Comparison of ENCODE assay signal across 8 cellular contexts in the genomic region with DNA sequence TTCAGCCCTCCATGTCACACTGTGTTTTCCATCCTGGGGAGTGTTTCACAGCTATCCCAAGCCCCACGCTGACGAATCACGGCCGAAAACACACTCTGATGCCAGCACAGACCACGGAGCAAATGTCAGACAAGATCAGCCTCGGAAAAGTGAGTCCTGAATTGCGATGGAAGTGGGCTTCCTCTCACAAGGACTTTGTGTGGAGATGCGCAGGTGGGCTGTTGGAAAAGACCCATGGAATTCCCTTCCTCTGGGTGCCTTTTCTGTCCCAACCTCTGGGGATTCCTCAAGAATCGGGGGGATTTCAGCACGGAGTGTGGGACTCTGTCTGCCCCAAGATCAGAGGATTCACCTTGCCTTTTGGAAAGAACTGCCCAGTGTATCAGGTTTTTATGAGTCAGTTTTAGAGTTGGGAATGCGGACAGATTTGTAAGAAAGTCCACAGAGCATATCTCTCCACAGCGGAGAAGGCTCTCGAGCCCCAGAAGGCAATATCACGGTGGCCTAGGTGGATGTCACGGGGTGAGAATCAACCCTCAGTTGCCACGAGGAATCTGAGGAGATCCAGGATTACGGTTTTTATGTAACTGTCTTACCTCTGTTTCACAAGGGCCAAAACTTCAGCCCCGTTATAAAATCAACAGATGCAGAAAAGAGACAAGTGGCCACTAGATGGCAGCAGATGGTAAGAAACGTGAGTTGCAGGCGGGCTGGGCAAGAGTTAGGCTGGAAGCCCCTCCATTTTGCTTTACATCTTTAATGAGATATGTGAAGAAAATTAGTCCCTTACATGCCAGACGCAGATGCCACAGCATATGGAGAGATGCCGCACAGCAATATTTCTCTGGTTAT.
A peak's percentile ranks its signal among the peaks of the same experiment; 100 is the strongest.
DNase-seq lines count a peak whose midpoint lies in the region; ATAC-seq and TF ChIP-seq lines count a peak whose summit lies in the region.

No MANE protein-coding gene starts in this region.

- H3K4me1 ChIP-seq in CD8-positive, alpha-beta T cell (ENCODE audit: insufficient read depth, low read length), result no peaks in the 10 kb centered on the region
- H3K4me1 ChIP-seq in HEK293 (ENCODE audit: control insufficient read depth, insufficient read depth, low read length), result no peaks in the 10 kb centered on the region

- H3K36me3 ChIP-seq in CD8-positive, alpha-beta T cell (ENCODE audit: insufficient read depth, low read length), result no peaks in the 10 kb centered on the region
- H3K36me3 ChIP-seq in HEK293 (ENCODE audit: control insufficient read depth in 2 of 2, insufficient read depth in 1 of 2, low read length in 2 of 2), result no peaks in the 10 kb centered on the region

- H3K27me3 ChIP-seq in CD8-positive, alpha-beta T cell (ENCODE audit: insufficient read depth, low read length), result no peaks in the 10 kb centered on the region

- no peak overlapping the region for H3K27ac ChIP-seq in CD8-positive, alpha-beta T cell (ENCODE audit: low read depth, low read length)
- no peak overlapping the region for H3K27ac ChIP-seq in HEK293 (ENCODE audit: extremely low read depth, low read depth, low read length)

- peak in 4 of 7 experiments; percentile 0 to 34 (median 6) for DNase-seq in CD8-positive, alpha-beta T cell
- DNase-seq in NCI-H774 (lab: John Stamatoyannopoulos, UW) (peak; percentile 50), iPS-NIHi7 (ENCODE audit: extremely low spot score) (peak; percentile 85), smooth muscle cell of the brain vasculature (ENCODE audit: low read depth, low spot score) (peak; percentile 76)

- no peaks in the 10 kb centered on the region for H3K9me3 Mint-ChIP-seq in CD8-positive, alpha-beta T cell
- no peaks in the 10 kb centered on the region for H3K9me3 Mint-ChIP-seq in brain
- no peaks in the 10 kb centered on the region for H3K9me3 Mint-ChIP-seq in activated T-helper 17 cell treated with anti-CD3 and anti-CD28 coated beads, Interleukin-2, amount 50 U/mL, for 72 hours

- no peak overlapping the region for H3K4me3 ChIP-seq in CD8-positive, alpha-beta T cell (ENCODE audit: low read depth, low read length)
- no peak overlapping the region for H3K4me3 ChIP-seq in HEK293 (ENCODE audit: low read depth, low read length)

- POLR2A ChIA-PET in CD8-positive, alpha-beta T cell (lab: Charles Lee), result no interaction called here
- POLR2A ChIA-PET in HEK293 (lab: Yijun Ruan, JAX), result no interaction called here

- CTCF ChIA-PET in CD8-positive, alpha-beta T cell (lab: Charles Lee), result interaction anchor here (0.6 kb wide), 1 partner anchor 182 kb away, joined by 3 read pairs; no protein-coding TSS in a partner anchor
- CTCF ChIA-PET in HEK293 (lab: Yijun Ruan, JAX), result interaction anchor here (0.6 to 3.6 kb wide), 16 partner anchors 11 to 473 kb away, joined by 3 to 30 read pairs (median 4); no protein-coding TSS in a partner anchor

- intact Hi-C loops in CD8-positive, alpha-beta T cell (cut with DNase I, micrococcal nuclease), result loop anchor here (1.0 to 2.0 kb wide), 2 partner anchors 88 kb away; no protein-coding TSS in a partner anchor

- no peak for TF ChIP-seq CTCF in CD8-positive, alpha-beta T cell (IDR thresholded peaks at IDR 0.05)
- TF ChIP-seq CTCF in HEK293 (tag by site-specific recombination; IDR thresholded peaks at IDR 0.05) (peak; percentile 69), brain (conservative IDR thresholded peaks at IDR 0.05) (peak; percentile 90 to 93)

- no peaks in the 10 kb centered on the region for H3K27me3 Mint-ChIP-seq in CD8-positive, alpha-beta T cell (ENCODE audit: low read depth)
- H3K27me3 Mint-ChIP-seq in brain, result peaks cover 8% of the 10 kb centered on the region
- H3K27me3 Mint-ChIP-seq in activated T-helper 17 cell treated with anti-CD3 and anti-CD28 coated beads, Interleukin-2, amount 50 U/mL, for 72 hours, result no peaks in the 10 kb centered on the region

- no peak overlapping the region for H3K27ac Mint-ChIP-seq in CD8-positive, alpha-beta T cell
- H3K27ac Mint-ChIP-seq in brain, result peak overlapping the region; percentile 64 to 95 (median 65)
- no peak overlapping the region for H3K27ac Mint-ChIP-seq in activated T-helper 17 cell treated with anti-CD3 and anti-CD28 coated beads, Interleukin-2, amount 50 U/mL, for 72 hours

- H3K4me3 Mint-ChIP-seq in CD8-positive, alpha-beta T cell, result no peak overlapping the region
- peak overlapping the region in 2 of 5 experiments; percentile 52 to 64 for H3K4me3 Mint-ChIP-seq in brain
- H3K4me3 Mint-ChIP-seq in activated T-helper 17 cell treated with anti-CD3 and anti-CD28 coated beads, Interleukin-2, amount 50 U/mL, for 72 hours, result no peak overlapping the region

- no peaks in the 10 kb centered on the region for H3K9me3 ChIP-seq in CD8-positive, alpha-beta T cell (ENCODE audit: low read length)
- no peaks in the 10 kb centered on the region for H3K9me3 ChIP-seq in HEK293 (ENCODE audit: control insufficient read depth, insufficient read depth, low read depth, low read length)

- H3K36me3 Mint-ChIP-seq in CD8-positive, alpha-beta T cell, result no peaks in the 10 kb centered on the region
- H3K36me3 Mint-ChIP-seq in brain, result no peaks in the 10 kb centered on the region
- H3K36me3 Mint-ChIP-seq in activated T-helper 17 cell treated with anti-CD3 and anti-CD28 coated beads, Interleukin-2, amount 50 U/mL, for 72 hours (ENCODE audit: low read depth), result no peaks in the 10 kb centered on the region

- no peaks in the 10 kb centered on the region for H3K4me1 Mint-ChIP-seq in CD8-positive, alpha-beta T cell (ENCODE audit: low read depth)
- H3K4me1 Mint-ChIP-seq in brain, result peaks cover 35% of the 10 kb centered on the region
- H3K4me1 Mint-ChIP-seq in activated T-helper 17 cell treated with anti-CD3 and anti-CD28 coated beads, Interleukin-2, amount 50 U/mL, for 72 hours, result no peaks in the 10 kb centered on the region

- no peak for ATAC-seq in CD8-positive, alpha-beta T cell
- ATAC-seq in GM19324 (IDR thresholded peaks at IDR 0.05; ENCODE audit: low FRiP score, unreplicated experiment), result no peak
- ATAC-seq in activated T-helper 17 cell treated with anti-CD3 and anti-CD28 coated beads, Interleukin-2, amount 50 U/mL, for 72 hours (replicated peaks), result no peak

TF ChIP-seq in HEK293, 187 proteins besides CTCF, POLR2A, EP300 and RAD21 (continues in another document):
- TF ChIP-seq ZBTB21 (tag by site-specific recombination; IDR thresholded peaks at IDR 0.05) (no peak), ZBTB1 (tag by site-specific recombination; IDR thresholded peaks at IDR 0.05) (no peak), YY1 (tag by site-specific recombination; IDR thresholded peaks at IDR 0.05) (peak; percentile 47; the same call in 1 of the 2 replicates), ZNF707 (tag by site-specific recombination; IDR thresholded peaks at IDR 0.05) (no peak), ZNF600 (tag by site-specific recombination; IDR thresholded peaks at IDR 0.05) (no peak), ZNF664 (tag by site-specific recombination; IDR thresholded peaks at IDR 0.05) (peak; percentile 98), ZNF518A (tag by site-specific recombination; conservative IDR thresholded peaks at IDR 0.05; ENCODE audit: low read depth) (0 out of 2 replicates have a peak, but pooled peaks have one; percentile 17), ZNF221 (tag by site-specific recombination; IDR thresholded peaks at IDR 0.05; ENCODE audit: borderline replicate concordance) (no peak)
- TF ChIP-seq, protein P1, sequence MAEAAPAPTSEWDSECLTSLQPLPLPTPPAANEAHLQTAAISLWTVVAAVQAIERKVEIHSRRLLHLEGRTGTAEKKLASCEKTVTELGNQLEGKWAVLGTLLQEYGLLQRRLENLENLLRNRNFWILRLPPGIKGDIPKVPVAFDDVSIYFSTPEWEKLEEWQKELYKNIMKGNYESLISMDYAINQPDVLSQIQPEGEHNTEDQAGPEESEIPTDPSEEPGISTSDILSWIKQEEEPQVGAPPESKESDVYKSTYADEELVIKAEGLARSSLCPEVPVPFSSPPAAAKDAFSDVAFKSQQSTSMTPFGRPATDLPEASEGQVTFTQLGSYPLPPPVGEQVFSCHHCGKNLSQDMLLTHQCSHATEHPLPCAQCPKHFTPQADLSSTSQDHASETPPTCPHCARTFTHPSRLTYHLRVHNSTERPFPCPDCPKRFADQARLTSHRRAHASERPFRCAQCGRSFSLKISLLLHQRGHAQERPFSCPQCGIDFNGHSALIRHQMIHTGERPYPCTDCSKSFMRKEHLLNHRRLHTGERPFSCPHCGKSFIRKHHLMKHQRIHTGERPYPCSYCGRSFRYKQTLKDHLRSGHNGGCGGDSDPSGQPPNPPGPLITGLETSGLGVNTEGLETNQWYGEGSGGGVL (tag by site-specific recombination; IDR thresholded peaks at IDR 0.05), result no peak

Comparison
In these comparisons a context has a peak if more than half of its experiments do, and no peak if none do; other contexts are left out.
1. DNase-seq: peak in every context shown above with its lines; median percentile 85 in iPS-NIHi7; 76 in smooth muscle cell of the brain vasculature; 50 in NCI-H774; 6 in CD8-positive, alpha-beta T cell.
2. H3K27ac Mint-ChIP-seq: peak in brain (5 of 5); none in CD8-positive, alpha-beta T cell (single experiment) and activated T-helper 17 cell treated with anti-CD3 and anti-CD28 coated beads, Interleukin-2, amount 50 U/mL, for 72 hours (single experiment).